ENCODE assay signal across 31 cellular contexts in the genomic region with DNA sequence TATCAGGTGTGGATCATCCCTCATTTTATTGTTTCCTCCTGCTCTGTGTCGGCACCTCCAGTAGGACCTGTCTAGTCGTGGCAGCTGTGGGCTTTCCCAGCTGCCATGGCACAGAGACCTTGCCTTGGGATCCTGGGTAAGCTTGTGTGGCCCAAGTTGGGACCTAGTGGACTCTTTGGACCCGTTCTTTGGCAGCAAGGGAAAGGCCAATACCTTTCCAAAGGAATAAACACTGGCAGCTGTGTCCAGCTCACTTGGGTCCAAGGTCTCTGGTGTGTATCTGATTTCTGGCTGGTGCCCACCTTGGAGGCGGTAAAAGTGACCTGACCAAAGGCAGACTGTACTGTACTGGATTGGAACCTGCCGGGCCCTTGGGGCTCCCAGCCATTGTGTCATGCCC.
"Had no signal": no experiment of that assay in that cellular context is flagged by ENCODE, and none has a peak within 500 bp of the region (broad histone marks: within the 10 kb centered on the region; RNA-seq: fewer than 3 reads in every experiment).

No MANE protein-coding gene starts in this region.

- H3K27me3 Mint-ChIP-seq: activated B cell treated with CpG ODN at 0.5 μM for 24 hours; activated CD4-positive, alpha-beta memory T cell treated with anti-CD3 and anti-CD28 coated beads for 36 hours; activated naive CD4-positive, alpha-beta T cell treated with anti-CD3 and anti-CD28 coated beads, Interleukin-2, amount 10 ng/mL, durations not matched to agents 7 days and 5 days; activated naive CD8-positive, alpha-beta T cell; activated naive CD8-positive, alpha-beta T cell treated with anti-CD3 and anti-CD28 coated beads, Interleukin-2, amount 50 U/mL, for 24 hours had no signal

- H3K9me3 Mint-ChIP-seq: activated B cell treated with CpG ODN at 0.5 μM for 24 hours; activated CD4-positive, alpha-beta memory T cell treated with anti-CD3 and anti-CD28 coated beads for 36 hours; activated naive CD4-positive, alpha-beta T cell treated with anti-CD3 and anti-CD28 coated beads, Interleukin-2, amount 10 ng/mL, durations not matched to agents 7 days and 5 days; activated naive CD8-positive, alpha-beta T cell treated with anti-CD3 and anti-CD28 coated beads, Interleukin-2, amount 50 U/mL, for 24 hours; activated T-cell treated with anti-CD3 and anti-CD28 coated beads, Interleukin-2, amount 50 U/mL, for 4 hours; activated T-helper 1 cell treated with anti-CD3 and anti-CD28 coated beads, Interleukin-12 subunit alpha, Interleukin-12 subunit beta, Interleukin-2, Interleukin-4 antibody, amounts not matched to agents 30 ng/mL and 10 ng/mL and 1 ng/mL, durations not matched to agents 14 hours and 24 hours and 36 hours had no signal

- ATAC-seq: activated naive CD8-positive, alpha-beta T cell treated with anti-CD3 and anti-CD28 coated beads, Interleukin-2, amount 50 U/mL, for 24 hours; activated T-cell treated with anti-CD3 and anti-CD28 coated beads, Interleukin-2, amount 50 U/mL, for 4 hours; K562 had no signal

- DNase-seq: activated B cell treated with CpG ODN at 0.5 μM for 24 hours; activated CD4-positive, alpha-beta memory T cell treated with anti-CD3 and anti-CD28 coated beads for 36 hours; activated CD4-positive, alpha-beta T cell treated with anti-CD3 and anti-CD28 coated beads for 4 hours; activated CD4-positive, alpha-beta T cell treated with anti-CD3 and anti-CD28 coated beads, Interleukin-2, amount 50 U/mL, for 1 hour; activated CD4-positive, CD25-positive, alpha-beta regulatory T cell treated with anti-CD3 and anti-CD28 coated beads, Interleukin-2, amount 50 U/mL, for 72 hours; activated CD8-positive, alpha-beta memory T cell treated with anti-CD3 and anti-CD28 coated beads, Interleukin-2, amount 50 U/mL, for 4 hours; activated effector memory CD4-positive, alpha-beta T cell treated with Interleukin-2 at 50 U/mL for 16 hours; activated naive CD4-positive, alpha-beta T cell treated with anti-CD3 and anti-CD28 coated beads, Interleukin-2, amount 10 ng/mL, durations not matched to agents 7 days and 5 days; activated naive CD8-positive, alpha-beta T cell treated with anti-CD3 and anti-CD28 coated beads, Interleukin-2, amount 50 U/mL, for 24 hours; activated T-cell treated with anti-CD3 and anti-CD28 coated beads for 4 hours; activated T-cell treated with anti-CD3 and anti-CD28 coated beads, Interleukin-2, amount 50 U/mL, for 4 hours; aorta; IMR-90; NCI-H1092 treated with DMSO at 0.1 percent for 48 hours; NCI-H1417 treated with DMSO at 0.1 percent for 48 hours; NCI-H187 treated with DMSO at 0.1 percent for 48 hours; NCI-H2081; NCI-H226; NCI-H446 treated with DMSO at 0.1 percent for 48 hours; NCI-H524; NCI-H69; Right ventricle myocardium superior; SW 1271; T-helper 1 cell; T-helper 2 cell; T-helper 9 cell had no signal

- H3K27me3 ChIP-seq: cardiac muscle cell had no signal

- H3K4me1 Mint-ChIP-seq: activated B cell treated with CpG ODN at 0.5 μM for 24 hours had no signal

- H3K27ac Mint-ChIP-seq: activated B cell treated with CpG ODN at 0.5 μM for 24 hours; activated CD4-positive, alpha-beta memory T cell treated with anti-CD3 and anti-CD28 coated beads for 36 hours; activated naive CD4-positive, alpha-beta T cell treated with anti-CD3 and anti-CD28 coated beads, Interleukin-2, amount 10 ng/mL, durations not matched to agents 7 days and 5 days; activated naive CD8-positive, alpha-beta T cell; activated naive CD8-positive, alpha-beta T cell treated with anti-CD3 and anti-CD28 coated beads, Interleukin-2, amount 50 U/mL, for 24 hours; activated T-helper 1 cell treated with anti-CD3 and anti-CD28 coated beads, Interleukin-12 subunit alpha, Interleukin-12 subunit beta, Interleukin-2, Interleukin-4 antibody, amounts not matched to agents 30 ng/mL and 10 ng/mL and 1 ng/mL, durations not matched to agents 14 hours and 24 hours and 36 hours had no signal

- H3K27ac ChIP-seq: cardiac muscle cell, VCaP had no signal

- H3K36me3 ChIP-seq: cardiac muscle cell had no signal

- H3K4me3 Mint-ChIP-seq: activated B cell treated with CpG ODN at 0.5 μM for 24 hours; activated CD4-positive, alpha-beta memory T cell treated with anti-CD3 and anti-CD28 coated beads for 36 hours; activated naive CD4-positive, alpha-beta T cell treated with anti-CD3 and anti-CD28 coated beads, Interleukin-2, amount 10 ng/mL, durations not matched to agents 7 days and 5 days; activated naive CD8-positive, alpha-beta T cell; activated naive CD8-positive, alpha-beta T cell treated with anti-CD3 and anti-CD28 coated beads, Interleukin-2, amount 50 U/mL, for 24 hours; activated T-cell treated with anti-CD3 and anti-CD28 coated beads, Interleukin-2, amount 50 U/mL, for 4 hours; activated T-helper 1 cell treated with anti-CD3 and anti-CD28 coated beads, Interleukin-12 subunit alpha, Interleukin-12 subunit beta, Interleukin-2, Interleukin-4 antibody, amounts not matched to agents 30 ng/mL and 10 ng/mL and 1 ng/mL, durations not matched to agents 14 hours and 24 hours and 36 hours had no signal

- H3K4me3 ChIP-seq: cardiac muscle cell, K562 had no signal
